ENCODE assay signal across 15 cellular contexts in the genomic region with DNA sequence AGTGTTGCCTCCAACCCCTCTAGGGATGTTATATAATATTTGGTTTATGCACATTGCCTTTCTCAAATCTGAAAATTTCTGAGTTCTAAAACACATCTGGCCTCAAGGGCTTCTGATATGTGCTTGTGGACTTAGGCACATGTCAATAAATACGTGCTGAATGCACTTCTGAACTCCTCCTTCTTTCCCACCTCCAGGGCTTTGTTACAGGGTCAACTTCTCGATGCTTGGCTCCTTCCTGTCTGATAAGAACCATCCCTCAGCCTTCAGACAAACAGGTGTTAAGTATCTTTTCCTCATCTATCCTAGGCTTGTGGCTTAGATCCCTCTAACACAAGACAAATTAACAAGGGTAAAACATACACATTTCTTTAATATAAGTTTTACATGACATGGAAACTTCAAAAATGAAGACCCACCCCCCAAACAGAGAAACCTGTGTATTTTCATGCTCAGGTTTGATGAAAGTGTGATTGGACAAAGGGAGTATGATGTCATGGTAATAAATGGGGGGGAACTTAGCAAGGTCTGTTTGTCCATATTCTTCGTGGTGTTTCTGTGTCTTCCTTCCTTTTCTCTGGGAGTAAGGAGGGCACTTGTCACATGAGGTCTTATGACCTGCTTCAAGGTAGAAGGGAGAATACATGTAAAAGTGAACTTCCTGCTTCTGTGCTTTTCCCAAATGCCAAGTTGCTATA.
"Had no signal": no experiment of that assay in that cellular context is flagged by ENCODE, and none has a peak within 500 bp of the region (broad histone marks: within the 10 kb centered on the region; RNA-seq: fewer than 3 reads in every experiment).

No MANE protein-coding gene starts in this region.

- H3K27ac Mint-ChIP-seq: activated CD4-positive, alpha-beta memory T cell treated with anti-CD3 and anti-CD28 coated beads, Interleukin-2, amount 10 ng/mL, durations not matched to agents 7 days and 5 days; activated naive CD8-positive, alpha-beta T cell treated with anti-CD3 and anti-CD28 coated beads, Interleukin-2, amount 50 U/mL, for 24 hours; activated T-cell treated with anti-CD3 and anti-CD28 coated beads, Interleukin-2, amount 50 U/mL, for 72 hours; natural killer cell; T-helper 2 cell treated with Interferon-gamma antibody and Interleukin-4, amounts not matched to agents 5 μg/mL and 100 μg/mL, for 36 hours had no signal

- DNase-seq: activated CD4-positive, alpha-beta memory T cell treated with anti-CD3 and anti-CD28 coated beads, Interleukin-2, amount 10 ng/mL, durations not matched to agents 7 days and 5 days; activated CD8-positive, alpha-beta memory T cell treated with anti-CD3 and anti-CD28 coated beads, Interleukin-2, amount 50 U/mL, for 4 hours; activated naive CD8-positive, alpha-beta T cell treated with anti-CD3 and anti-CD28 coated beads, Interleukin-2, amount 50 U/mL, for 24 hours; activated T-cell treated with anti-CD3 and anti-CD28 coated beads, Interleukin-2, amount 50 U/mL, for 72 hours; esophagus squamous epithelium; head of caudate nucleus; left cardiac atrium; mucosa of descending colon; natural killer cell; psoas muscle; stimulated activated naive CD8-positive, alpha-beta T cell treated with anti-CD3 and anti-CD28 coated beads, Interleukin-15, Interleukin-2, amounts not matched to agents 100 U/mL and 50 U/mL, for 24 hours had no signal

- H3K27ac ChIP-seq: ascending aorta, esophagus squamous epithelium, psoas muscle had no signal

- H3K36me3 Mint-ChIP-seq: natural killer cell had no signal

- H3K36me3 ChIP-seq: ascending aorta, esophagus squamous epithelium had no signal

- H3K9me3 ChIP-seq: ascending aorta, esophagus squamous epithelium, mucosa of descending colon, psoas muscle had no signal

- H3K4me3 ChIP-seq: ascending aorta, esophagus squamous epithelium, mucosa of descending colon, psoas muscle had no signal

- ATAC-seq: activated CD4-positive, CD25-positive, alpha-beta regulatory T cell treated with anti-CD3 and anti-CD28 coated beads, Interleukin-2, amount 50 U/mL, for 24 hours; activated naive CD8-positive, alpha-beta T cell treated with anti-CD3 and anti-CD28 coated beads, Interleukin-2, amount 50 U/mL, for 24 hours; activated T-cell treated with anti-CD3 and anti-CD28 coated beads, Interleukin-2, amount 50 U/mL, for 72 hours; left cardiac atrium; mucosa of descending colon; natural killer cell; psoas muscle; sciatic nerve; stimulated activated naive CD8-positive, alpha-beta T cell treated with anti-CD3 and anti-CD28 coated beads, Interleukin-15, Interleukin-2, amounts not matched to agents 100 U/mL and 50 U/mL, for 24 hours had no signal

- H3K27me3 ChIP-seq: ascending aorta, esophagus squamous epithelium had no signal

- H3K27me3 Mint-ChIP-seq: activated CD4-positive, alpha-beta memory T cell treated with anti-CD3 and anti-CD28 coated beads, Interleukin-2, amount 10 ng/mL, durations not matched to agents 7 days and 5 days; activated naive CD8-positive, alpha-beta T cell treated with anti-CD3 and anti-CD28 coated beads, Interleukin-2, amount 50 U/mL, for 24 hours had no signal

- H3K4me3 Mint-ChIP-seq: activated CD4-positive, alpha-beta memory T cell treated with anti-CD3 and anti-CD28 coated beads, Interleukin-2, amount 10 ng/mL, durations not matched to agents 7 days and 5 days; activated naive CD8-positive, alpha-beta T cell treated with anti-CD3 and anti-CD28 coated beads, Interleukin-2, amount 50 U/mL, for 24 hours; activated T-cell treated with anti-CD3 and anti-CD28 coated beads, Interleukin-2, amount 50 U/mL, for 72 hours; natural killer cell; T-helper 2 cell treated with Interferon-gamma antibody and Interleukin-4, amounts not matched to agents 5 μg/mL and 100 μg/mL, for 36 hours had no signal
